Comparison of ENCODE assay signal across 8 cellular contexts in the genomic region with DNA sequence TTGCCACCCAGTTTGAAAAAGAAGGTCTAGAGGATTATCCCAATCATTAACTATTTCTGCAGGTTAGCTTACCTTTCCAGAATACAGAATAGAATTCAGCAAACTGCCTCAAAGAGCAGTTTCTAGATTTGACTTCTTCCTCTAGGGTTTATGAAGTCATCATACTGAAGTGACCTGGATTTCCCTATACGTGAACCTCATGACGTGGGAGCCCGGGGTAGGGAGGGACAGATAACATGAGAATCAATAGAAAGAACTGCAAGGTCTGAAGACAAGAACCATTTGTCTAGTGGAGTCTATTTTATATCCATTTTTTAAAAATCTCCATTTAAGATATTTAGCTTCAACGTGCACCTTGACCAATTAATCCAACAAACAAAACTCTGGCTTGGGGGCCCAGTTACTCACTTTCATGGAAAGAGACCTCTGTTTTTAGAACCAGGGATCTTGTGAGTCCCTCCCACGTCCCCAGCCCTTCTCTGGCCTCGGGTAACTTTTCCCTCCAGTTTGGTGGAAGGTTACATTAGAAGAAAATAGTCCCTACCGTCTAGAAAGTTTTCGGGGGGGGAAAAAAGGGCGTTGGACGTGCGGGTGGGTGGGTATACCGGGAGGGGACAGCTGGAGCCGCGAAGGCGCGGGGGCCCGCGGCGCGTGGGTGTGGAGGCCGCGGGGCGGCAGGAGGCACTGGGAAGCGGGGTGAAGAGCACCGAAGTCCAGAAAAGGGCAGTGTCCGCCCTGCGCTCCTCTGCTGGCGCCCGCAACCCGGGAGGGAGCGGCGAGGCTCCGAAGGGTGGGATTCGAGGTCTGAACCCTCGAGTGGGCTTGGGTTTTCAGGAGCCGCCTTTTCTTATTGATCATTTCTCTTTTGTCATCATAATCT.
DNase-seq lines count a peak whose midpoint lies in the region; ATAC-seq and TF ChIP-seq lines count a peak whose summit lies in the region.

No MANE protein-coding gene starts in this region.

- ATAC-seq in RWPE2 (ENCODE audit: low read depth) (no peak), HG02588 (IDR thresholded peaks at IDR 0.05; ENCODE audit: unreplicated experiment) (no peak), GM19463 (IDR thresholded peaks at IDR 0.05; ENCODE audit: unreplicated experiment) (no peak)

- H3K9me3 ChIP-seq in RWPE2 (ENCODE audit: severe bottlenecking), result no peaks in the 10 kb centered on the region

- H3K27ac ChIP-seq in RWPE2 (ENCODE audit: poor library complexity, severe bottlenecking) (no peak overlapping the region), caudate nucleus (ENCODE audit: low read depth, low read length) (peak overlapping the region; percentile 36)

- TF ChIP-seq CTCF in GM13977 (IDR thresholded peaks at IDR 0.05; ENCODE audit: extremely low read depth, insufficient read depth, missing control alignments) (no peak), RWPE2 (IDR thresholded peaks at IDR 0.05; ENCODE audit: poor library complexity, severe bottlenecking) (no peak)

- no peaks in the 10 kb centered on the region for H3K36me3 ChIP-seq in RWPE2 (ENCODE audit: low read depth)

- H3K4me3 ChIP-seq in RWPE2 (ENCODE audit: severe bottlenecking) (peak overlapping the region; percentile 10), skeletal muscle cell (ENCODE audit: low read depth, low read length) (peak overlapping the region; percentile 44)

- DNase-seq in GM13977 (ENCODE audit: low spot score), result peak; percentile 44
- DNase-seq in RWPE2 (ENCODE audit: low spot score), result no peak
- DNase-seq in caudate nucleus (lab: John Stamatoyannopoulos, UW), result peak in 22 of 61 donors; percentile 2 to 52 (median 11)
- peak; percentile 66 for DNase-seq in iPS-NIHi7 (ENCODE audit: extremely low spot score)
- DNase-seq in skeletal muscle cell (ENCODE audit: low read depth), result no peak
- DNase-seq in D341Med (ENCODE audit: low spot score), result no peak

- in situ Hi-C loops in GM13977 (cut with MboI; ENCODE audit: low pct_unique_long_range_greater_than_20kb, low sequenced_read_pairs, unreplicated experiment), result no loop called here

- H3K27me3 ChIP-seq in RWPE2 (ENCODE audit: insufficient read depth, poor library complexity, severe bottlenecking), result no peaks in the 10 kb centered on the region

- H3K4me1 ChIP-seq in RWPE2 (ENCODE audit: insufficient read depth, poor library complexity, severe bottlenecking), result no peaks in the 10 kb centered on the region

Comparison
In these comparisons a context has a peak if more than half of its experiments do, and no peak if none do; other contexts are left out.
1. DNase-seq: peak in GM13977 (single experiment) and iPS-NIHi7 (single experiment); none in RWPE2 (single experiment), skeletal muscle cell (single experiment) and D341Med (single experiment).